ENCODE assay signal across 1 cellular context in genomic region chr14:103500148-103500990, GRCh38.
TF ChIP-seq lines count a peak whose summit lies in the region.

No MANE protein-coding gene starts in this region.

TF ChIP-seq in GM12878, 131 proteins besides CTCF, POLR2A, EP300 and RAD21 (continued from another document):
- TF ChIP-seq ZNF687 (IDR thresholded peaks at IDR 0.05): no peak
- TF ChIP-seq GATAD2B (conservative IDR thresholded peaks at IDR 0.05; ENCODE audit: low read depth): no peak
- 0 out of 2 replicates have a peak, but pooled peaks have one; percentile 42 for TF ChIP-seq YY1 (IDR thresholded peaks at IDR 0.05; ENCODE audit: low read depth, low read length)
- no peak for TF ChIP-seq RFX5 (IDR thresholded peaks at IDR 0.05; ENCODE audit: low read depth, low read length)
- no peak for TF ChIP-seq NR2C2 (IDR thresholded peaks at IDR 0.05; ENCODE audit: borderline replicate concordance, control insufficient read depth, insufficient read length, low read depth)
- no peak for TF ChIP-seq KAT2A (conservative IDR thresholded peaks at IDR 0.05; ENCODE audit: control insufficient read depth, low read depth, low read length)
- TF ChIP-seq EED (IDR thresholded peaks at IDR 0.05; ENCODE audit: low read depth): no peak
- no peak for TF ChIP-seq SIX5 (IDR thresholded peaks at IDR 0.05; ENCODE audit: low read depth, low read length, severe bottlenecking)
- peak; percentile 57; the same call in 1 of the 2 replicates for TF ChIP-seq SMC3 (IDR thresholded peaks at IDR 0.05; ENCODE audit: borderline replicate concordance, low read length)
- TF ChIP-seq CEBPZ (IDR thresholded peaks at IDR 0.05; ENCODE audit: low read depth, low read length): no peak
- no peak for TF ChIP-seq STAT1 (conservative IDR thresholded peaks at IDR 0.05)
- no peak for TF ChIP-seq SUPT20H (IDR thresholded peaks at IDR 0.05; ENCODE audit: borderline replicate concordance, control insufficient read depth, low read depth, low read length)
- no peak for TF ChIP-seq MTA3 (IDR thresholded peaks at IDR 0.05; ENCODE audit: borderline replicate concordance, low read length)
- TF ChIP-seq TAF1 (IDR thresholded peaks at IDR 0.05; ENCODE audit: borderline replicate concordance, low read depth, low read length): no peak
- TF ChIP-seq CBX3 (IDR thresholded peaks at IDR 0.05; ENCODE audit: borderline replicate concordance, low read depth): no peak
- no peak for TF ChIP-seq FOS (IDR thresholded peaks at IDR 0.05; ENCODE audit: borderline replicate concordance, extremely low read depth, insufficient read length)
